7 cellular contexts compared by ENCODE assay signal in the genomic region with DNA sequence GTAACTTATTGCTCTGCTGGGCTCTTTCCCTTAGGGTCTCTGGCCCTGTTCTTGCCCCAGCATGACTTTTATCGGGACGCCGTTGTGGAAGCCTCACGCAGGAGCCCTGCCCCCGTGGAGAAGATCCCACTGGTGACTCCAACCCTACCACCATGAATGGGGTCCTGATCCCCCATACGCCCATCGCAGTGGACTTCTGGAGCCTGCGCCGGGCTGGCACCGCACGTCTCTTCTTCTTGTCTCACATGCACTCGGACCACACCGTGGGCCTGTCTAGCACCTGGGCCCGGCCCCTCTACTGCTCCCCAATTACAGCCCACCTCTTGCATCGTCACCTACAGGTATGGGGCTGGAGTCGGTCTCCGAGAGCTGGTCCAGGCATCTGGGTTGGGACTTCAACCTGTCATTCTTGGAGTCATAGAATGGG. TPM values are rescaled to one million over a fixed set of nuclear protein-coding genes. Genes with fewer than 3 reads are reported as not detected.
DNase-seq lines count a peak whose midpoint lies in the region; ATAC-seq and TF ChIP-seq lines count a peak whose summit lies in the region.

No MANE protein-coding gene starts in this region.

- ATAC-seq in GM23338, result peak; percentile 84
- peak; percentile 0 to 1 for ATAC-seq in lower lobe of right lung

- H3K27ac Mint-ChIP-seq in GM23338, result peak overlapping the region; percentile 95

- TF ChIP-seq CTCF in GM12864 (IDR thresholded peaks at IDR 0.05; ENCODE audit: low read depth, low read length, missing control alignments) (no peak), GM23338 (conservative IDR thresholded peaks at IDR 0.05; ENCODE audit: low read depth in 2 of 2) (no peak), mammary epithelial cell (conservative IDR thresholded peaks at IDR 0.05 in 1 of 2, IDR thresholded peaks at IDR 0.05 in 1 of 2; ENCODE audit: extremely low read depth in 1 of 2, insufficient read depth in 1 of 2, low read depth in 1 of 2, low read length in 2 of 2) (no peak), lower lobe of right lung (IDR thresholded peaks at IDR 0.05) (no peak), thyroid gland (IDR thresholded peaks at IDR 0.05) (no peak)

- DNase-seq in GM12864 (ENCODE audit: low read depth), result no peak
- peak; percentile 88 for DNase-seq in GM23338 (ENCODE audit: low spot score)
- DNase-seq in NCI-H526 (lab: John Stamatoyannopoulos, UW), result peak; percentile 75 to 82
- peak; percentile 26 for DNase-seq in mammary epithelial cell
- peak; percentile 68 for DNase-seq in lower lobe of right lung
- DNase-seq in thyroid gland, result peak in 1 of 2 donors; percentile 37
- DNase-seq in SKM-1 treated with dmso at 0.1 percent for 144 hours (lab: John Stamatoyannopoulos, UW; ENCODE audit: unreplicated experiment), result no peak

- in situ Hi-C loops in mammary epithelial cell (cut with MboI; ENCODE audit: low sequenced_read_pairs in 2 of 2), result loop anchor here (10.0 to 25.0 kb wide), 2 partner anchors 71 to 768 kb away; no protein-coding TSS in a partner anchor

- no peaks in the 10 kb centered on the region for H3K27me3 ChIP-seq in GM23338 (ENCODE audit: insufficient read depth)
- H3K27me3 ChIP-seq in mammary epithelial cell (ENCODE audit: insufficient read depth, low read length), result no peaks in the 10 kb centered on the region
- no peaks in the 10 kb centered on the region for H3K27me3 ChIP-seq in lower lobe of right lung (ENCODE audit: low read depth)
- no peaks in the 10 kb centered on the region for H3K27me3 ChIP-seq in thyroid gland

- peaks cover 13% of the 10 kb centered on the region for H3K36me3 Mint-ChIP-seq in GM23338 (ENCODE audit: low read depth)

- H3K4me3 Mint-ChIP-seq in GM23338, result peak overlapping the region; percentile 94

- H3K4me3 ChIP-seq in GM12864 (ENCODE audit: low read depth, low read length), result peak overlapping the region; percentile 95
- H3K4me3 ChIP-seq in GM23338, result peak overlapping the region; percentile 85
- H3K4me3 ChIP-seq in mammary epithelial cell (replicated peaks in 1 of 3; ENCODE audit: insufficient read depth in 1 of 3, low read depth in 2 of 3, low read length in 3 of 3), result peak overlapping the region; percentile 68 to 87 (median 86)
- peak overlapping the region; percentile 78 for H3K4me3 ChIP-seq in lower lobe of right lung
- H3K4me3 ChIP-seq in thyroid gland (replicated peaks in 1 of 3), result peak overlapping the region; percentile 63 to 86 (median 69)

- TSS peak; percentile 49 for BruUV-seq in mammary epithelial cell (replicated peaks; lab: Mats Ljungman, UMichigan)

- dilution Hi-C loops in mammary epithelial cell (cut with HindIII; ENCODE audit: low sequenced_read_pairs), result no loop called here

- peaks cover 15% of the 10 kb centered on the region for H3F3A ChIP-seq in GM23338 (replicated peaks; ENCODE audit: low read depth)

- intact Hi-C loops in mammary epithelial cell (cut with micrococcal nuclease), result loop anchor here (1.0 to 5.0 kb wide), 6 partner anchors 24 to 148 kb away; partner anchors contain the start of genes HIPK1, PHTF1, PTPN22 and RSBN1
- intact Hi-C loops in lower lobe of right lung (cut with DNase I), result no loop called here
- intact Hi-C loops in thyroid gland (cut with DNase I), result loop anchor here (2.0 to 10.0 kb wide), 2 partner anchors 23 to 71 kb away; partner anchors contain the start of gene HIPK1

- peaks cover 9% of the 10 kb centered on the region; the same call in 1 of the 2 replicates for H3K79me2 ChIP-seq in GM23338 (replicated peaks; ENCODE audit: insufficient read depth)
- H3K79me2 ChIP-seq in mammary epithelial cell (ENCODE audit: insufficient read depth, low read length), result peaks cover 44% of the 10 kb centered on the region

- H3K4me1 Mint-ChIP-seq in GM23338, result peaks cover 8% of the 10 kb centered on the region

- 4% methylated on average over 16 of the region's 17 CpGs for WGBS in mammary epithelial cell (ENCODE audit: low coverage, missing lambda C conversion rate)
- WGBS in thyroid gland, 2 donors, result 0% methylated on average over 14 to 17 of the region's 17 CpGs

- peaks cover 9% of the 10 kb centered on the region; the same call in 1 of the 2 replicates for H3K4me1 ChIP-seq in GM23338 (ENCODE audit: insufficient read depth)
- peaks cover 10% of the 10 kb centered on the region for H3K4me1 ChIP-seq in mammary epithelial cell (ENCODE audit: insufficient read depth, low read length)
- peaks cover 32% of the 10 kb centered on the region for H3K4me1 ChIP-seq in lower lobe of right lung
- peaks cover 8 to 11% of the 10 kb centered on the region in 2 donors for H3K4me1 ChIP-seq in thyroid gland

- H3K9me3 ChIP-seq in mammary epithelial cell (replicated peaks; ENCODE audit: insufficient read depth, low read length) (no peaks in the 10 kb centered on the region), lower lobe of right lung (no peaks in the 10 kb centered on the region), thyroid gland (no peaks in the 10 kb centered on the region)

- H3K4me2 ChIP-seq in GM23338, result peak overlapping the region; percentile 89
- peak overlapping the region; percentile 82 for H3K4me2 ChIP-seq in mammary epithelial cell (ENCODE audit: insufficient read depth, low read depth, low read length)

- H3K27me3 Mint-ChIP-seq in GM23338 (ENCODE audit: insufficient read depth, low read depth, poor library complexity), result peaks cover 8% of the 10 kb centered on the region

- H2AFZ ChIP-seq in GM23338 (peak overlapping the region; percentile 99), mammary epithelial cell (ENCODE audit: low read depth, low read length) (peak overlapping the region; percentile 100)

- no peak for TF ChIP-seq POLR2A in thyroid gland (IDR thresholded peaks at IDR 0.05)

- H3K36me3 ChIP-seq in GM23338 (ENCODE audit: insufficient read depth) (peaks cover 9% of the 10 kb centered on the region; the same call in 1 of the 2 replicates), mammary epithelial cell (ENCODE audit: insufficient read depth, low read length) (peaks cover 10% of the 10 kb centered on the region), lower lobe of right lung (peaks cover 32% of the 10 kb centered on the region), thyroid gland (peaks cover 0 to 4% of the 10 kb centered on the region in 2 donors)

- H3K27ac ChIP-seq in GM23338 (ENCODE audit: low read depth), result peak overlapping the region; percentile 56; the same call in 1 of the 2 replicates
- peak overlapping the region; percentile 74 for H3K27ac ChIP-seq in mammary epithelial cell (ENCODE audit: insufficient read depth, low read depth, low read length)
- H3K27ac ChIP-seq in lower lobe of right lung, result peak overlapping the region; percentile 92
- H3K27ac ChIP-seq in thyroid gland, result peak overlapping the region in 2 of 3 donors; percentile 93 to 94

- H4K20me1 ChIP-seq in GM23338 (replicated peaks; ENCODE audit: insufficient read depth) (no peaks in the 10 kb centered on the region; the same call in 1 of the 2 replicates), mammary epithelial cell (ENCODE audit: insufficient read depth, low read length) (no peaks in the 10 kb centered on the region)

- CTCF ChIA-PET in mammary epithelial cell (lab: Charles Lee; ENCODE audit: low non-redundant PET), result no interaction called here

- no peaks in the 10 kb centered on the region for H3K9me2 ChIP-seq in GM23338 (ENCODE audit: insufficient read depth)

- peak overlapping the region; percentile 92 for H3K9ac ChIP-seq in mammary epithelial cell (ENCODE audit: insufficient read depth, low read length)

- H3K9me3 Mint-ChIP-seq in GM23338, result no peaks in the 10 kb centered on the region

TF ChIP-seq in GM23338, 12 proteins besides CTCF, POLR2A, EP300 and RAD21 (continues in another document):
- TF ChIP-seq ZNF331 (CRISPR knock-in tag; IDR thresholded peaks at IDR 0.05; ENCODE audit: low read depth), result no peak

RNA-seq across cellular contexts. Expression of gene DCLRE1B, which starts 0.3 kb away (rescaled TPM):
- total RNA-seq in GM23338 (2014; rRNA removed; shearing (Covaris generic)), result 8.7 and 9.7 TPM in 2 replicates
- polyA plus RNA-seq in GM23338 (2016; fragmentation: Nextera tagmentation; extraction: Ambion mirVana), result 6.3 and 6.9 TPM in 2 replicates
- 10 to 100 TPM in 1 of 2 donors, 1 to 10 TPM in 1; 4.7 to 12.1 TPM for total RNA-seq in mammary epithelial cell
- 8.6 TPM for polyA plus RNA-seq in mammary epithelial cell
- polyA minus RNA-seq in mammary epithelial cell, result 14.4 TPM
- total RNA-seq in lower lobe of right lung, result 8.3 TPM
- 1 to 10 TPM; 3.2 to 5.0 (median 4.1) TPM for total RNA-seq in thyroid gland

RNA-seq across cellular contexts. Expression of gene AP4B1, which starts 0.8 kb away (rescaled TPM):
- 12.7 and 13.4 TPM in 2 replicates for total RNA-seq in GM23338 (2014; rRNA removed; shearing (Covaris generic))
- 4.4 and 7.5 TPM in 2 replicates for polyA plus RNA-seq in GM23338 (2016; fragmentation: Nextera tagmentation; extraction: Ambion mirVana)
- 10 to 100 TPM in 1 of 2 donors, 1 to 10 TPM in 1; 8.8 to 21.4 TPM for total RNA-seq in mammary epithelial cell
- 12.7 TPM for polyA plus RNA-seq in mammary epithelial cell
- 27.3 TPM for polyA minus RNA-seq in mammary epithelial cell
- 16.3 TPM for total RNA-seq in lower lobe of right lung
- total RNA-seq in thyroid gland, result 10 to 100 TPM in 3 of 4 donors, 1 to 10 TPM in 1; 9.7 to 14.8 (median 14.0) TPM

RNA-seq across cellular contexts. Expression of gene BCL2L15, which starts 18.1 kb away (rescaled TPM):
- 0.78 TPM in 1 of 2 replicates, not detected in the other for total RNA-seq in GM23338 (2014; rRNA removed; shearing (Covaris generic))
- polyA plus RNA-seq in GM23338 (2016; fragmentation: Nextera tagmentation; extraction: Ambion mirVana), result 0.40 TPM in 1 of 2 replicates, not detected in the other
- under 1 TPM in 1 of 2 donors, not detected in 1; 0.68 TPM for total RNA-seq in mammary epithelial cell
- 0.01 TPM for polyA plus RNA-seq in mammary epithelial cell
- not detected for polyA minus RNA-seq in mammary epithelial cell
- total RNA-seq in lower lobe of right lung, result 1.3 TPM
- total RNA-seq in thyroid gland, result under 1 TPM; 0.13 to 0.89 (median 0.50) TPM

RNA-seq across cellular contexts. Expression of gene HIPK1, which starts 23.7 kb away (rescaled TPM):
- total RNA-seq in GM23338 (2014; rRNA removed; shearing (Covaris generic)), result 44.4 and 47.5 TPM in 2 replicates
- 13.6 and 14.3 TPM in 2 replicates for polyA plus RNA-seq in GM23338 (2016; fragmentation: Nextera tagmentation; extraction: Ambion mirVana)
- 10 to 100 TPM; 29.3 to 38.4 TPM for total RNA-seq in mammary epithelial cell
- 25.2 TPM for polyA plus RNA-seq in mammary epithelial cell
- 32.7 TPM for polyA minus RNA-seq in mammary epithelial cell
- 95.0 TPM for total RNA-seq in lower lobe of right lung
- total RNA-seq in thyroid gland, result 100 to 1,000 TPM in 1 of 4 donors, 10 to 100 TPM in 3; 65.8 to 102 (median 84.7) TPM

RNA-seq across cellular contexts. Expression of gene PTPN22, which starts 33.9 kb away (rescaled TPM):
- not detected in 2 replicates for total RNA-seq in GM23338 (2014; rRNA removed; shearing (Covaris generic))
- polyA plus RNA-seq in GM23338 (2016; fragmentation: Nextera tagmentation; extraction: Ambion mirVana), result 0.08 and 0.40 TPM in 2 replicates
- total RNA-seq in mammary epithelial cell, result under 1 TPM; under 0.01 to 0.40 TPM
- 0.29 TPM for polyA plus RNA-seq in mammary epithelial cell
- polyA minus RNA-seq in mammary epithelial cell, result 3.0 TPM
- total RNA-seq in lower lobe of right lung, result 14.1 TPM
- total RNA-seq in thyroid gland, result 1 to 10 TPM in 2 of 4 donors, under 1 TPM in 1, not detected in 1; 0.89 to 6.2 (median 2.6) TPM

Comparison
In these comparisons a context has a peak if more than half of its experiments do, and no peak if none do; other contexts are left out.
1. DNase-seq: peak in GM23338 (single experiment), NCI-H526 (2 of 2), mammary epithelial cell (single experiment) and lower lobe of right lung (single experiment); none in GM12864 (single experiment) and SKM-1 treated with dmso at 0.1 percent for 144 hours (single experiment).
2. Peak in every context shown above with its lines, with median percentiles within 50 percentile points of each other: H3K4me3 ChIP-seq and H3K27ac ChIP-seq.